In the genomic region with DNA sequence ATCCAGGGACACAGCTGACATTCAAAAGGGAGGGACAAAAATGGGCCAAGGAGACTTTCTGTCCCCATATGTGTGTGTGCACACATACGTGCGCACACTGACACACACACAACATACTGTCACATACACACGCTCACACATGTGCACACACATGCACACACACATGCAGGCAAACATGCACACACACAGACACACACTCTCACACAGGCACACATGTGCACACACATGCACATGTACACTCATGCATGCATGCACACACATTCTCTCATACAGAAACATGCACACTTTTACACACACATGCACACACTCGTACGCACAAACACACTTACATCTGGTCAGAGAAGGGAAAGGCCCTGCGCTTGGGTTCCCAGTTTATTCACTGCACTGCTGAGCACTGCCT, we compare ENCODE assay signal across 2 cellular contexts.
A peak's percentile ranks its signal among the peaks of the same experiment; 100 is the strongest.
TF ChIP-seq lines count a peak whose summit lies in the region.

No MANE protein-coding gene starts in this region.

TF ChIP-seq in HEK293, 187 proteins besides CTCF, POLR2A, EP300 and RAD21 (continued from another document):
- TF ChIP-seq, protein P1, sequence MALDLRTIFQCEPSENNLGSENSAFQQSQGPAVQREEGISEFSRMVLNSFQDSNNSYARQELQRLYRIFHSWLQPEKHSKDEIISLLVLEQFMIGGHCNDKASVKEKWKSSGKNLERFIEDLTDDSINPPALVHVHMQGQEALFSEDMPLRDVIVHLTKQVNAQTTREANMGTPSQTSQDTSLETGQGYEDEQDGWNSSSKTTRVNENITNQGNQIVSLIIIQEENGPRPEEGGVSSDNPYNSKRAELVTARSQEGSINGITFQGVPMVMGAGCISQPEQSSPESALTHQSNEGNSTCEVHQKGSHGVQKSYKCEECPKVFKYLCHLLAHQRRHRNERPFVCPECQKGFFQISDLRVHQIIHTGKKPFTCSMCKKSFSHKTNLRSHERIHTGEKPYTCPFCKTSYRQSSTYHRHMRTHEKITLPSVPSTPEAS (tag by site-specific recombination; IDR thresholded peaks at IDR 0.05) = peak; percentile 94

TF ChIP-seq in GM12878, 131 proteins besides CTCF, POLR2A, EP300 and RAD21 (continued from another document):
- TF ChIP-seq BHLHE40 (IDR thresholded peaks at IDR 0.05; ENCODE audit: borderline replicate concordance in 1 of 2, low read depth in 2 of 2, low read length in 1 of 2) (no peak), FOS (IDR thresholded peaks at IDR 0.05; ENCODE audit: borderline replicate concordance, extremely low read depth, insufficient read length) (no peak)
- TF ChIP-seq, protein P2, sequence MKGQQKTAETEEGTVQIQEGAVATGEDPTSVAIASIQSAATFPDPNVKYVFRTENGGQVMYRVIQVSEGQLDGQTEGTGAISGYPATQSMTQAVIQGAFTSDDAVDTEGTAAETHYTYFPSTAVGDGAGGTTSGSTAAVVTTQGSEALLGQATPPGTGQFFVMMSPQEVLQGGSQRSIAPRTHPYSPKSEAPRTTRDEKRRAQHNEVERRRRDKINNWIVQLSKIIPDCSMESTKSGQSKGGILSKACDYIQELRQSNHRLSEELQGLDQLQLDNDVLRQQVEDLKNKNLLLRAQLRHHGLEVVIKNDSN (IDR thresholded peaks at IDR 0.05; ENCODE audit: borderline replicate concordance, extremely low read length, insufficient read depth, low read depth, low read length) = no peak
- TF ChIP-seq, protein P3, sequence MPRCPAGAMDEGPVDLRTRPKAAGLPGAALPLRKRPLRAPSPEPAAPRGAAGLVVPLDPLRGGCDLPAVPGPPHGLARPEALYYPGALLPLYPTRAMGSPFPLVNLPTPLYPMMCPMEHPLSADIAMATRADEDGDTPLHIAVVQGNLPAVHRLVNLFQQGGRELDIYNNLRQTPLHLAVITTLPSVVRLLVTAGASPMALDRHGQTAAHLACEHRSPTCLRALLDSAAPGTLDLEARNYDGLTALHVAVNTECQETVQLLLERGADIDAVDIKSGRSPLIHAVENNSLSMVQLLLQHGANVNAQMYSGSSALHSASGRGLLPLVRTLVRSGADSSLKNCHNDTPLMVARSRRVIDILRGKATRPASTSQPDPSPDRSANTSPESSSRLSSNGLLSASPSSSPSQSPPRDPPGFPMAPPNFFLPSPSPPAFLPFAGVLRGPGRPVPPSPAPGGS (IDR thresholded peaks at IDR 0.05; ENCODE audit: borderline replicate concordance, insufficient read depth, low read depth, low read length, poor library complexity, severe bottlenecking) = peak; percentile 88
